Comparison of ENCODE assay signal across 9 cellular contexts in the genomic region with DNA sequence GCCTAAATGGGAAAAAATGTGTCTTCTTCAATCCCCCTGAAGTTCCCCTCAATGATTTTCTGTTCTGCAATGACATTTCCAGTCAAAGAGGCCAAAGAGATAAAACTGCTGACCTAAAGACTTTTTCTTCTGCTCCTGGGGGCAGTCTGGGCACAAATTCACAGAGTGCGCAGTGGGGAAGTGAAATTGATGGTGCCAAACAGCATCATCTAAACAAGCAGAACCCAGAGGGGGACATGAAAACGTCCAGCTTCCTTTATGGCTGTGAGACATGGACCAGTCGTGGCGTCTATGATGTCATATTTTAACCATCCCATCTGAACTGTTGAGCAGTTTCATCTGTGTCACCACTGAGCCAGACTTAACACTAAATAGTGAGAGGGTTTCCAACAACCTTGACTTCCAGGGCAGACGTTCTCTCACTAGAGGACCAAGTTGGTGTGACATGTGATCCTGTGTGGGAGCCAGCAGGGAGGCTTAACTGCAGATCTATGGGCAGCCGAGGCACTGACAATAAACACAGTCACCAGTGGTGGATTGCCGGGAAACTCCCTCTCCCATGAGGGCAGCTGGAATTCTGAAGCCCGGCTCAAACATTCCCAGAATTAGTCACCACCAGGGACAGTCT. TPM values are rescaled to one million over a fixed set of nuclear protein-coding genes. Genes with fewer than 3 reads are reported as not detected.
A peak's percentile ranks its signal among the peaks of the same experiment; 100 is the strongest.
DNase-seq lines count a peak whose midpoint lies in the region; ATAC-seq and TF ChIP-seq lines count a peak whose summit lies in the region.
"Had no signal": no experiment of that assay in that cellular context is flagged by ENCODE, and none has a peak within 500 bp of the region (broad histone marks: within the 10 kb centered on the region; RNA-seq: fewer than 3 reads in every experiment).

No MANE protein-coding gene starts in this region.

- TF ChIP-seq CTCF in thyroid gland (IDR thresholded peaks at IDR 0.05) = no peak

- no peaks in the 10 kb centered on the region for H3K9me3 ChIP-seq in thyroid gland

- no peak overlapping the region for H3K4me3 ChIP-seq in thyroid gland (replicated peaks in 1 of 3)

- intact Hi-C loops in sciatic nerve (cut with DNase I) = no loop called here
- intact Hi-C loops in thyroid gland (cut with DNase I) = no loop called here

- TF ChIP-seq POLR2A in thyroid gland (IDR thresholded peaks at IDR 0.05) = no peak

- no peaks in the 10 kb centered on the region for H3K36me3 ChIP-seq in thyroid gland

- ATAC-seq in sciatic nerve = peak; percentile 55

- no peaks in the 10 kb centered on the region for H3K27me3 ChIP-seq in thyroid gland

- no peak overlapping the region for H3K27ac ChIP-seq in thyroid gland

- 62 to 74% methylated on average over 8 of the region's 8 CpGs for WGBS in thyroid gland, 2 donors

- in situ Hi-C loops in SK-MEL-5 (cut with HindIII; ENCODE audit: low pct_unique_long_range_greater_than_20kb, low sequenced_read_pairs) = no loop called here

- no peaks in the 10 kb centered on the region for H3K4me1 ChIP-seq in thyroid gland

- DNase-seq in H4 (ENCODE audit: low spot score) (peak; percentile 10), SK-MEL-5 (ENCODE audit: low read depth, low spot score) (peak; percentile 43), fibroblast of peridontal ligament (ENCODE audit: extremely low read depth) (peak; percentile 20), sciatic nerve (ENCODE audit: low spot score) (no peak), NCI-H1105 treated with DMSO at 0.1 percent for 48 hours (lab: John Stamatoyannopoulos, UW) (no peak), thyroid gland (no peak), middle frontal gyrus (ENCODE audit: extremely low spot score, low spot score) (no peak)
- DNase-seq: NCI-H2227 treated with DMSO at 0.1 percent for 48 hours, occipital lobe had no signal

RNA-seq across cellular contexts. Expression of a gene that starts 12.4 kb away (rescaled TPM):
- total RNA-seq in H4 (2014; rRNA removed; shearing (Covaris generic)) = not detected in 2 replicates
- 0.77 and 0.98 TPM in 2 replicates for total RNA-seq in SK-MEL-5 (2014; rRNA removed; shearing (Covaris generic))
- polyA plus RNA-seq in SK-MEL-5 (2015; cell fraction: cytosol; rRNA removed) = 0.50 and 0.63 TPM in 2 replicates
- polyA plus RNA-seq in SK-MEL-5 (2015; cell fraction: nucleus; rRNA removed) = 1.3 and 4.3 TPM in 2 replicates
- total RNA-seq in sciatic nerve (0.80 TPM), thyroid gland (1 to 10 TPM in 3 of 4 donors, not detected in 1; 1.1 to 3.4 (median 2.5) TPM)

Comparison
In these comparisons a context has a peak if more than half of its experiments do, and no peak if none do; other contexts are left out.
1. DNase-seq: peak in H4 (single experiment), SK-MEL-5 (single experiment) and fibroblast of peridontal ligament (single experiment); none in sciatic nerve (single experiment), NCI-H1105 treated with DMSO at 0.1 percent for 48 hours (single experiment), thyroid gland (0 of 2) and middle frontal gyrus (single experiment).